ENCODE assay signal across 2 cellular contexts in the genomic region with DNA sequence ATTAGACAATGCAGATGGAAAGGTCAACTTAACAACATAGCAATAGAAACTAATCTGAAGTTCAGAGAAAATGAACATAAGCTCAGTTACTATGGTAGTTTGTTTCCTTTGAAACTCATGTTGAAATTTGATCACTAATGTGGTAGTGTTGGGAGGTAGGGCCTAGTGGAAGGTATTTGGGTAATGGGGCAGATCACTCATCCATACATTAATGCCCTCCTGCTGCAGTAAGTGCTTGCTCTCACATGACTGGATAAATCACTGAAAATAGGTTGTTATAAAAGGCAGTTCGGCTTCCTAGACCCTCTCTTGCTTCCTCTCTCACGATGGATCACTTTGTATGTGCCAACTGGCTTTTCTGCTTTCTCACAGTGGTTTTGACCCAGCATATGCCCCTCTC.
TF ChIP-seq lines count a peak whose summit lies in the region.

No MANE protein-coding gene starts in this region.

TF ChIP-seq in HCT116, 20 proteins besides CTCF, POLR2A, EP300 and RAD21:
- TF ChIP-seq, protein P1, sequence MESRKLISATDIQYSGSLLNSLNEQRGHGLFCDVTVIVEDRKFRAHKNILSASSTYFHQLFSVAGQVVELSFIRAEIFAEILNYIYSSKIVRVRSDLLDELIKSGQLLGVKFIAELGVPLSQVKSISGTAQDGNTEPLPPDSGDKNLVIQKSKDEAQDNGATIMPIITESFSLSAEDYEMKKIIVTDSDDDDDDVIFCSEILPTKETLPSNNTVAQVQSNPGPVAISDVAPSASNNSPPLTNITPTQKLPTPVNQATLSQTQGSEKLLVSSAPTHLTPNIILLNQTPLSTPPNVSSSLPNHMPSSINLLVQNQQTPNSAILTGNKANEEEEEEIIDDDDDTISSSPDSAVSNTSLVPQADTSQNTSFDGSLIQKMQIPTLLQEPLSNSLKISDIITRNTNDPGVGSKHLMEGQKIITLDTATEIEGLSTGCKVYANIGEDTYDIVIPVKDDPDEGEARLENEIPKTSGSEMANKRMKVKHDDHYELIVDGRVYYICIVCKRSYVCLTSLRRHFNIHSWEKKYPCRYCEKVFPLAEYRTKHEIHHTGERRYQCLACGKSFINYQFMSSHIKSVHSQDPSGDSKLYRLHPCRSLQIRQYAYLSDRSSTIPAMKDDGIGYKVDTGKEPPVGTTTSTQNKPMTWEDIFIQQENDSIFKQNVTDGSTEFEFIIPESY (IDR thresholded peaks at IDR 0.05; ENCODE audit: extremely low read depth, insufficient replicate concordance, low read length): no peak
- no peak for TF ChIP-seq CBX3 (IDR thresholded peaks at IDR 0.05; ENCODE audit: low read depth)
- TF ChIP-seq, protein P2, sequence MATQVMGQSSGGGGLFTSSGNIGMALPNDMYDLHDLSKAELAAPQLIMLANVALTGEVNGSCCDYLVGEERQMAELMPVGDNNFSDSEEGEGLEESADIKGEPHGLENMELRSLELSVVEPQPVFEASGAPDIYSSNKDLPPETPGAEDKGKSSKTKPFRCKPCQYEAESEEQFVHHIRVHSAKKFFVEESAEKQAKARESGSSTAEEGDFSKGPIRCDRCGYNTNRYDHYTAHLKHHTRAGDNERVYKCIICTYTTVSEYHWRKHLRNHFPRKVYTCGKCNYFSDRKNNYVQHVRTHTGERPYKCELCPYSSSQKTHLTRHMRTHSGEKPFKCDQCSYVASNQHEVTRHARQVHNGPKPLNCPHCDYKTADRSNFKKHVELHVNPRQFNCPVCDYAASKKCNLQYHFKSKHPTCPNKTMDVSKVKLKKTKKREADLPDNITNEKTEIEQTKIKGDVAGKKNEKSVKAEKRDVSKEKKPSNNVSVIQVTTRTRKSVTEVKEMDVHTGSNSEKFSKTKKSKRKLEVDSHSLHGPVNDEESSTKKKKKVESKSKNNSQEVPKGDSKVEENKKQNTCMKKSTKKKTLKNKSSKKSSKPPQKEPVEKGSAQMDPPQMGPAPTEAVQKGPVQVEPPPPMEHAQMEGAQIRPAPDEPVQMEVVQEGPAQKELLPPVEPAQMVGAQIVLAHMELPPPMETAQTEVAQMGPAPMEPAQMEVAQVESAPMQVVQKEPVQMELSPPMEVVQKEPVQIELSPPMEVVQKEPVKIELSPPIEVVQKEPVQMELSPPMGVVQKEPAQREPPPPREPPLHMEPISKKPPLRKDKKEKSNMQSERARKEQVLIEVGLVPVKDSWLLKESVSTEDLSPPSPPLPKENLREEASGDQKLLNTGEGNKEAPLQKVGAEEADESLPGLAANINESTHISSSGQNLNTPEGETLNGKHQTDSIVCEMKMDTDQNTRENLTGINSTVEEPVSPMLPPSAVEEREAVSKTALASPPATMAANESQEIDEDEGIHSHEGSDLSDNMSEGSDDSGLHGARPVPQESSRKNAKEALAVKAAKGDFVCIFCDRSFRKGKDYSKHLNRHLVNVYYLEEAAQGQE (IDR thresholded peaks at IDR 0.05; ENCODE audit: low read depth): no peak
- no peak for TF ChIP-seq POLR2AphosphoS5 (IDR thresholded peaks at IDR 0.05; ENCODE audit: low read depth, low read length)

TF ChIP-seq in WTC11, 78 proteins besides CTCF, POLR2A, EP300 and RAD21 (continued from another document):
- TF ChIP-seq, protein P3, sequence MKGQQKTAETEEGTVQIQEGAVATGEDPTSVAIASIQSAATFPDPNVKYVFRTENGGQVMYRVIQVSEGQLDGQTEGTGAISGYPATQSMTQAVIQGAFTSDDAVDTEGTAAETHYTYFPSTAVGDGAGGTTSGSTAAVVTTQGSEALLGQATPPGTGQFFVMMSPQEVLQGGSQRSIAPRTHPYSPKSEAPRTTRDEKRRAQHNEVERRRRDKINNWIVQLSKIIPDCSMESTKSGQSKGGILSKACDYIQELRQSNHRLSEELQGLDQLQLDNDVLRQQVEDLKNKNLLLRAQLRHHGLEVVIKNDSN (CRISPR knock-in tag; IDR thresholded peaks at IDR 0.05): no peak
- TF ChIP-seq CBFB (CRISPR knock-in tag; IDR thresholded peaks at IDR 0.05; ENCODE audit: low read depth): no peak
- no peak for TF ChIP-seq NFYB (CRISPR knock-in tag; conservative IDR thresholded peaks at IDR 0.05; ENCODE audit: low read depth)
- no peak for TF ChIP-seq TEAD4 (CRISPR knock-in tag; IDR thresholded peaks at IDR 0.05)
- no peak for TF ChIP-seq ZNF263 (CRISPR knock-in tag; IDR thresholded peaks at IDR 0.05; ENCODE audit: low read depth)
- TF ChIP-seq NFE2L1 (CRISPR knock-in tag; IDR thresholded peaks at IDR 0.05): no peak
- TF ChIP-seq, protein P4, sequence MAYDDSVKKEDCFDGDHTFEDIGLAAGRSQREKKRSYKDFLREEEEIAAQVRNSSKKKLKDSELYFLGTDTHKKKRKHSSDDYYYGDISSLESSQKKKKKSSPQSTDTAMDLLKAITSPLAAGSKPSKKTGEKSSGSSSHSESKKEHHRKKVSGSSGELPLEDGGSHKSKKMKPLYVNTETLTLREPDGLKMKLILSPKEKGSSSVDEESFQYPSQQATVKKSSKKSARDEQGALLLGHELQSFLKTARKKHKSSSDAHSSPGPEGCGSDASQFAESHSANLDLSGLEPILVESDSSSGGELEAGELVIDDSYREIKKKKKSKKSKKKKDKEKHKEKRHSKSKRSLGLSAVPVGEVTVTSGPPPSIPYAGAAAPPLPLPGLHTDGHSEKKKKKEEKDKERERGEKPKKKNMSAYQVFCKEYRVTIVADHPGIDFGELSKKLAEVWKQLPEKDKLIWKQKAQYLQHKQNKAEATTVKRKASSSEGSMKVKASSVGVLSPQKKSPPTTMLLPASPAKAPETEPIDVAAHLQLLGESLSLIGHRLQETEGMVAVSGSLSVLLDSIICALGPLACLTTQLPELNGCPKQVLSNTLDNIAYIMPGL (CRISPR knock-in tag; IDR thresholded peaks at IDR 0.05): no peak
- TF ChIP-seq, protein P5, sequence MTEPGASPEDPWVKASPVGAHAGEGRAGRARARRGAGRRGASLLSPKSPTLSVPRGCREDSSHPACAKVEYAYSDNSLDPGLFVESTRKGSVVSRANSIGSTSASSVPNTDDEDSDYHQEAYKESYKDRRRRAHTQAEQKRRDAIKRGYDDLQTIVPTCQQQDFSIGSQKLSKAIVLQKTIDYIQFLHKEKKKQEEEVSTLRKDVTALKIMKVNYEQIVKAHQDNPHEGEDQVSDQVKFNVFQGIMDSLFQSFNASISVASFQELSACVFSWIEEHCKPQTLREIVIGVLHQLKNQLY (CRISPR knock-in tag; IDR thresholded peaks at IDR 0.05): no peak
- TF ChIP-seq EMX1 (CRISPR knock-in tag; IDR thresholded peaks at IDR 0.05): no peak
- TF ChIP-seq CREB1 (CRISPR knock-in tag; IDR thresholded peaks at IDR 0.05): no peak
- TF ChIP-seq KAT7 (CRISPR knock-in tag; IDR thresholded peaks at IDR 0.05; ENCODE audit: borderline replicate concordance): no peak
